In the genomic region with DNA sequence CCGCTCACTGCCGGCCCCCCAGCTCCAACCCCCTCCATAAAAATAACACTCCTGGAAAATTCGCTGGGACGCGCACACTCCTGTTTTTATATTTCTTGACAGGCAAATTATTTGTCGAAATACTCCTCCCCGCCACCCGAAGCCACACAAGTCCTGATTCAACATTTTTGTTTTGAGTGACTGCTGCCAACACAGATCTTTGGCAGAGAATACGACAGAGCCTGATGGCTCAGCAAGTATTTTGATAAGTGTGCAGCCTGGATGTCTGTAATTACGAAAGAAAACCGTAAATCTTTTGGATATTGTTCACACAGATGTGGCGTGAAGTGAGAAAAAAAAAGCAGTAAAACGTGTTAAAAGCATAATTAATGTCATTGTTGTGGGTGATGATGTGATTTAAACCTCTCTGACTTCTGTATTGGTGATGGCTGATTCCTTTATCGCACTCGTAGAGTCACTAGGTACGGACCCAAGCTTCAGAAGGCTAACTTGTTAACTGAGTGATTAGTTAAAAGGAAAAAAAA, we compare ENCODE assay signal across 23 cellular contexts.
"Had no signal": no experiment of that assay in that cellular context is flagged by ENCODE, and none has a peak within 500 bp of the region (broad histone marks: within the 10 kb centered on the region; RNA-seq: fewer than 3 reads in every experiment).

No MANE protein-coding gene starts in this region.

- H3K4me3 ChIP-seq: ascending aorta, gastroesophageal sphincter, left lung, mucosa of descending colon, right atrium auricular region had no signal

- H3K27ac ChIP-seq: ascending aorta, gastroesophageal sphincter, left lung, right atrium auricular region, WERI-Rb-1 had no signal

- H3K36me3 ChIP-seq: ascending aorta, gastroesophageal sphincter, left lung, right atrium auricular region, WERI-Rb-1 had no signal

- H3K4me1 ChIP-seq: ascending aorta, left lung, right atrium auricular region had no signal

- H3K9me3 Mint-ChIP-seq: activated CD4-positive, alpha-beta memory T cell treated with anti-CD3 and anti-CD28 coated beads for 36 hours; activated naive CD4-positive, alpha-beta T cell treated with anti-CD3 and anti-CD28 coated beads for 36 hours; activated naive CD8-positive, alpha-beta T cell treated with anti-CD3 and anti-CD28 coated beads, Interleukin-2, amount 50 U/mL, for 24 hours; activated T-helper 2 cell treated with anti-CD3 and anti-CD28 coated beads, Interferon-gamma antibody, Interleukin-2, Interleukin-4, amounts not matched to agents 10 μg/mL and 5 μg/mL and 100 μg/mL, durations not matched to agents 14 hours and 24 hours and 36 hours; naive thymus-derived CD8-positive, alpha-beta T cell; stimulated activated naive CD8-positive, alpha-beta T cell treated with anti-CD3 and anti-CD28 coated beads, Interleukin-15, Interleukin-2, amounts not matched to agents 100 ng/mL and 50 ng/mL, for 24 hours; type B pancreatic cell had no signal

- H3K27me3 Mint-ChIP-seq: activated CD4-positive, alpha-beta memory T cell treated with anti-CD3 and anti-CD28 coated beads for 36 hours; activated naive CD8-positive, alpha-beta T cell treated with anti-CD3 and anti-CD28 coated beads, Interleukin-2, amount 50 U/mL, for 24 hours; progenitor cell of endocrine pancreas; stimulated activated naive CD8-positive, alpha-beta T cell treated with anti-CD3 and anti-CD28 coated beads, Interleukin-15, Interleukin-2, amounts not matched to agents 100 ng/mL and 50 ng/mL, for 24 hours had no signal

- H3K27ac Mint-ChIP-seq: activated CD4-positive, alpha-beta memory T cell treated with anti-CD3 and anti-CD28 coated beads for 36 hours; activated CD8-positive, alpha-beta memory T cell treated with anti-CD3 and anti-CD28 coated beads, Interleukin-2, amount 10 ng/mL, durations not matched to agents 7 days and 5 days; activated naive CD4-positive, alpha-beta T cell treated with anti-CD3 and anti-CD28 coated beads for 36 hours; activated naive CD8-positive, alpha-beta T cell treated with anti-CD3 and anti-CD28 coated beads, Interleukin-2, amount 50 U/mL, for 24 hours; activated T-helper 2 cell treated with anti-CD3 and anti-CD28 coated beads, Interferon-gamma antibody, Interleukin-2, Interleukin-4, amounts not matched to agents 10 μg/mL and 5 μg/mL and 100 μg/mL, durations not matched to agents 14 hours and 24 hours and 36 hours; naive thymus-derived CD8-positive, alpha-beta T cell; progenitor cell of endocrine pancreas; stimulated activated naive CD8-positive, alpha-beta T cell treated with anti-CD3 and anti-CD28 coated beads, Interleukin-15, Interleukin-2, amounts not matched to agents 100 ng/mL and 50 ng/mL, for 24 hours; T-helper 17 cell; type B pancreatic cell had no signal

- H3K9me3 ChIP-seq: ascending aorta, gastroesophageal sphincter, left lung, mucosa of descending colon, right atrium auricular region had no signal

- H3K27me3 ChIP-seq: ascending aorta, right atrium auricular region had no signal

- FAIRE-seq: bronchial epithelial cell, small intestine had no signal

- ATAC-seq: activated CD8-positive, alpha-beta memory T cell treated with anti-CD3 and anti-CD28 coated beads, Interleukin-2, amount 10 ng/mL, durations not matched to agents 7 days and 5 days; activated naive CD8-positive, alpha-beta T cell treated with anti-CD3 and anti-CD28 coated beads, Interleukin-2, amount 50 U/mL, for 24 hours; gastroesophageal sphincter; left lung; mucosa of descending colon; naive thymus-derived CD8-positive, alpha-beta T cell; T-helper 17 cell had no signal

- H3K36me3 Mint-ChIP-seq: activated CD4-positive, alpha-beta memory T cell treated with anti-CD3 and anti-CD28 coated beads for 36 hours; activated CD8-positive, alpha-beta memory T cell treated with anti-CD3 and anti-CD28 coated beads, Interleukin-2, amount 10 ng/mL, durations not matched to agents 7 days and 5 days; naive thymus-derived CD8-positive, alpha-beta T cell; type B pancreatic cell had no signal

- H3K4me1 Mint-ChIP-seq: activated CD8-positive, alpha-beta memory T cell treated with anti-CD3 and anti-CD28 coated beads, Interleukin-2, amount 10 ng/mL, durations not matched to agents 7 days and 5 days; activated naive CD8-positive, alpha-beta T cell treated with anti-CD3 and anti-CD28 coated beads, Interleukin-2, amount 50 U/mL, for 24 hours had no signal

- H3K4me3 Mint-ChIP-seq: activated CD4-positive, alpha-beta memory T cell treated with anti-CD3 and anti-CD28 coated beads for 36 hours; activated CD8-positive, alpha-beta memory T cell treated with anti-CD3 and anti-CD28 coated beads, Interleukin-2, amount 10 ng/mL, durations not matched to agents 7 days and 5 days; activated naive CD4-positive, alpha-beta T cell treated with anti-CD3 and anti-CD28 coated beads for 36 hours; activated naive CD8-positive, alpha-beta T cell treated with anti-CD3 and anti-CD28 coated beads, Interleukin-2, amount 50 U/mL, for 24 hours; naive thymus-derived CD8-positive, alpha-beta T cell; stimulated activated naive CD8-positive, alpha-beta T cell treated with anti-CD3 and anti-CD28 coated beads, Interleukin-15, Interleukin-2, amounts not matched to agents 100 ng/mL and 50 ng/mL, for 24 hours; T-helper 17 cell; type B pancreatic cell had no signal

- DNase-seq: activated CD4-positive, alpha-beta memory T cell treated with anti-CD3 and anti-CD28 coated beads for 36 hours; activated CD8-positive, alpha-beta memory T cell treated with anti-CD3 and anti-CD28 coated beads, Interleukin-2, amount 10 ng/mL, durations not matched to agents 7 days and 5 days; activated naive CD4-positive, alpha-beta T cell treated with anti-CD3 and anti-CD28 coated beads for 36 hours; activated naive CD8-positive, alpha-beta T cell treated with anti-CD3 and anti-CD28 coated beads, Interleukin-2, amount 50 U/mL, for 24 hours; activated T-cell treated with anti-CD3 and anti-CD28 coated beads, Interleukin-2, amount 50 U/mL, for 1 hour; dermis blood vessel endothelial cell; left lung; mammary epithelial cell; mucosa of descending colon; naive thymus-derived CD8-positive, alpha-beta T cell; nucleus accumbens; small intestine; stimulated activated CD4-positive, alpha-beta T cell treated with anti-CD3 and anti-CD28 coated beads, Interleukin-4, amount 100 ng/mL, for 4 hours; T-helper 17 cell; WERI-Rb-1 had no signal
